Comparison of ENCODE assay signal across 8 cellular contexts in genomic region chr16:50202926-50203624, GRCh38. TPM values are rescaled to one million over a fixed set of nuclear protein-coding genes. Genes with fewer than 3 reads are reported as not detected.
DNase-seq lines count a peak whose midpoint lies in the region; ATAC-seq lines count a peak whose summit lies in the region.

No MANE protein-coding gene starts in this region.

- no peaks in the 10 kb centered on the region for H3K36me3 ChIP-seq in ACC112 (ENCODE audit: insufficient read depth, low read length)
- H3K36me3 ChIP-seq in HUES64 (ENCODE audit: insufficient read depth, low read length): no peaks in the 10 kb centered on the region

- DNase-seq in dedifferentiated amniotic fluid mesenchymal stem cell (ENCODE audit: extremely low spot score) (peak; percentile 96), mucosa of gallbladder (ENCODE audit: low spot score) (peak; percentile 32)
- DNase-seq in activated CD8-positive, alpha-beta memory T cell treated with anti-CD3 and anti-CD28 coated beads for 24 hours: no peak

- H3K27me3 ChIP-seq in ACC112 (ENCODE audit: insufficient read depth, low read length) (no peaks in the 10 kb centered on the region), HUES64 (ENCODE audit: insufficient read depth, low read length) (no peaks in the 10 kb centered on the region)

- WGBS in HUES64: 86% methylated on average over 5 of the region's 5 CpGs

- H3K4me3 ChIP-seq in ACC112 (ENCODE audit: low read depth, low read length) (peak overlapping the region; percentile 63), HUES64 (ENCODE audit: low read length) (no peak overlapping the region; the same call in 1 of the 2 replicates)

- peaks cover 45% of the 10 kb centered on the region for H3K4me1 ChIP-seq in ACC112 (ENCODE audit: control insufficient read depth, insufficient read depth, low read length, unreplicated experiment)
- H3K4me1 ChIP-seq in HUES64 (ENCODE audit: insufficient read depth, low read length): peaks cover 20% of the 10 kb centered on the region

- H3K9me3 ChIP-seq in HUES64 (ENCODE audit: insufficient read depth, low read depth, low read length): no peaks in the 10 kb centered on the region

- peak overlapping the region; percentile 99 for H3K27ac ChIP-seq in ACC112 (ENCODE audit: low read depth, low read length)
- peak overlapping the region; percentile 34; the same call in 1 of the 2 replicates for H3K27ac ChIP-seq in HUES64 (ENCODE audit: low read depth, low read length)

- H3K9ac ChIP-seq in HUES64 (ENCODE audit: low read depth, low read length): peak overlapping the region; percentile 50; the same call in 1 of the 2 replicates

- peaks cover 59% of the 10 kb centered on the region for H3K79me2 ChIP-seq in ACC112 (ENCODE audit: control insufficient read depth, insufficient read depth, low read length, unreplicated experiment)

- peak overlapping the region; percentile 19 for H2AFZ ChIP-seq in ACC112 (ENCODE audit: low read length, unreplicated experiment)

- ATAC-seq in HG02610 (IDR thresholded peaks at IDR 0.05; ENCODE audit: unreplicated experiment) (no peak), HG03045 (IDR thresholded peaks at IDR 0.05; ENCODE audit: unreplicated experiment) (no peak), HG03097 (IDR thresholded peaks at IDR 0.05; ENCODE audit: low FRiP score, unreplicated experiment) (no peak)

RNA-seq across cellular contexts. Expression of gene TENT4B, which starts 50.0 kb away (rescaled TPM):
- 8.0 TPM for polyA plus RNA-seq in HUES64 (2013, experiment 1 of 2)
- polyA plus RNA-seq in HUES64 (2013, experiment 2 of 2): 7.2 TPM
- total RNA-seq in mucosa of gallbladder: 13.3 TPM
